36 cellular contexts compared by ENCODE assay signal in genomic region chr5:149922950-149923349, GRCh38. TPM values are rescaled to one million over a fixed set of nuclear protein-coding genes. Genes with fewer than 3 reads are reported as not detected.
"Had no signal": no experiment of that assay in that cellular context is flagged by ENCODE, and none has a peak within 500 bp of the region (broad histone marks: within the 10 kb centered on the region; RNA-seq: fewer than 3 reads in every experiment).

No MANE protein-coding gene starts in this region.

- DNase-seq: activated B cell treated with CpG ODN at 0.5 μM for 24 hours; activated CD4-positive, alpha-beta memory T cell treated with anti-CD3 and anti-CD28 coated beads for 36 hours; activated CD4-positive, alpha-beta T cell treated with anti-CD3 and anti-CD28 coated beads for 4 hours; activated CD4-positive, alpha-beta T cell treated with anti-CD3 and anti-CD28 coated beads, Interleukin-2, amount 10 ng/mL, durations not matched to agents 24 days and 14 days; activated CD4-positive, alpha-beta T cell treated with anti-CD3 and anti-CD28 coated beads, Interleukin-2, amount 50 U/mL, for 1 hour; activated CD4-positive, alpha-beta T cell treated with anti-CD3 and anti-CD28 coated beads, Interleukin-2, amount 50 U/mL, for 4 hours; activated CD4-positive, CD25-positive, alpha-beta regulatory T cell treated with anti-CD3 and anti-CD28 coated beads, Interleukin-2, amount 50 U/mL, for 72 hours; activated CD8-positive, alpha-beta memory T cell treated with anti-CD3 and anti-CD28 coated beads, Interleukin-2, amount 50 U/mL, for 4 hours; activated CD8-positive, alpha-beta T cell treated with anti-CD3 and anti-CD28 coated beads for 36 hours; activated effector memory CD4-positive, alpha-beta T cell treated with anti-CD3 and anti-CD28 coated beads, Interleukin-2, amount 50 U/mL, for 16 hours; activated gamma-delta T cell treated with Interleukin-2 at 50 U/mL for 16 hours; activated naive CD4-positive, alpha-beta T cell; activated naive CD4-positive, alpha-beta T cell treated with anti-CD3 and anti-CD28 coated beads for 36 hours; activated naive CD4-positive, alpha-beta T cell treated with anti-CD3 and anti-CD28 coated beads, Interleukin-2, amount 50 U/mL, for 16 hours; activated naive CD8-positive, alpha-beta T cell treated with anti-CD3 and anti-CD28 coated beads for 36 hours; activated T-cell treated with anti-CD3 and anti-CD28 coated beads for 4 hours; activated T-cell treated with anti-CD3 and anti-CD28 coated beads, Interleukin-2, amount 50 U/mL, for 1 hour; activated T-cell treated with anti-CD3 and anti-CD28 coated beads, Interleukin-2, amount 50 U/mL, for 4 hours; activated T-cell treated with anti-CD3 and anti-CD28 coated beads, Interleukin-2, amount 50 U/mL, for 72 hours; amniotic stem cell; aorta; body of pancreas; brain microvascular endothelial cell; caudate nucleus; cerebellar nuclear complex; T-helper 17 cell had no signal

- H3K36me3 ChIP-seq: adrenal gland, brain microvascular endothelial cell, cardiac muscle cell had no signal

- H3K4me3 ChIP-seq: adrenal gland, body of pancreas, cardiac muscle cell had no signal

- H3K27me3 ChIP-seq: adrenal gland, body of pancreas, brain microvascular endothelial cell, cardiac muscle cell had no signal

- ATAC-seq: activated CD8-positive, alpha-beta T cell treated with anti-CD3 and anti-CD28 coated beads for 36 hours; activated naive CD4-positive, alpha-beta T cell treated with anti-CD3 and anti-CD28 coated beads, Interleukin-2, amount 50 U/mL, for 72 hours; activated T-cell treated with anti-CD3 and anti-CD28 coated beads, Interleukin-2, amount 50 U/mL, for 4 hours; activated T-cell treated with anti-CD3 and anti-CD28 coated beads, Interleukin-2, amount 50 U/mL, for 72 hours; activated T-helper 17 cell treated with anti-CD3 and anti-CD28 coated beads, Interleukin-2, amount 50 U/mL, for 72 hours; body of pancreas; T-helper 17 cell had no signal

- H3K9me3 ChIP-seq: adrenal gland, body of pancreas had no signal

- H3K27ac ChIP-seq: adrenal gland, body of pancreas, brain microvascular endothelial cell, cardiac muscle cell, VCaP had no signal

- H3K4me1 ChIP-seq: adrenal gland, body of pancreas had no signal

RNA-seq across cellular contexts. Expression of gene PDE6A, which starts 21.6 kb away (rescaled TPM):
- total RNA-seq: activated B cell treated with CpG ODN at 0.5 μM for 24 hours; activated CD4-positive, alpha-beta memory T cell treated with anti-CD3 and anti-CD28 coated beads for 36 hours; activated CD4-positive, alpha-beta T cell treated with anti-CD3 and anti-CD28 coated beads, Interleukin-2, amount 10 ng/mL, durations not matched to agents 24 days and 14 days; activated CD8-positive, alpha-beta memory T cell treated with anti-CD3 and anti-CD28 coated beads for 36 hours; activated CD8-positive, alpha-beta T cell treated with anti-CD3 and anti-CD28 coated beads for 36 hours; activated naive CD4-positive, alpha-beta T cell treated with anti-CD3 and anti-CD28 coated beads for 36 hours; activated naive CD4-positive, alpha-beta T cell treated with anti-CD3 and anti-CD28 coated beads, Interleukin-2, amount 50 U/mL, for 72 hours; activated naive CD8-positive, alpha-beta T cell treated with anti-CD3 and anti-CD28 coated beads for 36 hours; activated T-cell treated with anti-CD3 and anti-CD28 coated beads, Interleukin-2, amount 50 U/mL, for 4 hours; activated T-helper 1 cell treated with anti-CD3 and anti-CD28 coated beads, Interleukin-12 subunit alpha, Interleukin-12 subunit beta, Interleukin-2, Interleukin-4 antibody, amounts not matched to agents 30 ng/mL and 10 ng/mL and 1 ng/mL, durations not matched to agents 14 hours and 24 hours and 36 hours; activated T-helper 17 cell treated with anti-CD3 and anti-CD28 coated beads, Interleukin-2, amount 50 U/mL, for 72 hours; aorta; body of pancreas; bronchial epithelial cell; cardiac muscle cell; T-helper 1 cell treated with Interleukin-12 subunit alpha and Interleukin-12 subunit beta and Interleukin-4 antibody, amounts not matched to agents 30 ng/mL and 1 ng/mL, for 36 hours; T-helper 17 cell; T-helper 2 cell treated with Interferon-gamma antibody and Interleukin-4, amounts not matched to agents 100 ng/mL and 5 ng/mL, for 36 hours had no signal
- polyA plus RNA-seq: cardiac muscle cell had no signal
